ENCODE assay signal across 11 cellular contexts in the genomic region with DNA sequence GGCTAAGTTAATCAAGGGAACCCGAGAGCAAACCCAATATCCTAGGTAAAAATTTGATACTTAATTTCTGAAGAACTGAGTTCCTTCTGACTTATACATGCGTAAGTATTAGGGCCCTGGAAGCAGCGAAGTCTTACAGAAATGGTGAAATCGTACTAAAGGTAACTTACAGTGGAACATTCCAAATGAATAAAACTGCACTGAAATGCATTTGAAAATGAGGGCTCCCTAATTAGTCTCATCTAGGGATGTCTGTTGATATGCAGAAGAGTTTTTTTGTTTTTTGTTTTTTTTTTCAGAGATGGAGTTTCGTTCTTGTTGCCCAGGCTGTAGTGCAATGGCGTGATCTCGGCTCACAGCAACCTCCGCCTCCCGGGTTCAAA. TPM values are rescaled to one million over a fixed set of nuclear protein-coding genes. Genes with fewer than 3 reads are reported as not detected.
DNase-seq lines count a peak whose midpoint lies in the region; ATAC-seq and TF ChIP-seq lines count a peak whose summit lies in the region.
"Had no signal": no experiment of that assay in that cellular context is flagged by ENCODE, and none has a peak within 500 bp of the region (broad histone marks: within the 10 kb centered on the region; RNA-seq: fewer than 3 reads in every experiment).

No MANE protein-coding gene starts in this region.

- H3K27ac Mint-ChIP-seq in CD4-positive, alpha-beta memory T cell = peak overlapping the region in 5 of 7 donors; percentile 29 to 95 (median 85)
- H3K27ac Mint-ChIP-seq in GM23338 = no peak overlapping the region
- peak overlapping the region; percentile 83 for H3K27ac Mint-ChIP-seq in activated CD4-positive, alpha-beta memory T cell treated with anti-CD3 and anti-CD28 coated beads for 36 hours

- H2BK15ac ChIP-seq in mesenchymal stem cell (ENCODE audit: low read depth, poor library complexity, severe bottlenecking) = no peak overlapping the region

- H2BK5ac ChIP-seq in mesenchymal stem cell (ENCODE audit: low read depth, low read length, poor library complexity, severe bottlenecking) = no peak overlapping the region

- H3K36me3 Mint-ChIP-seq in CD4-positive, alpha-beta memory T cell = no peaks in the 10 kb centered on the region
- no peaks in the 10 kb centered on the region for H3K36me3 Mint-ChIP-seq in GM23338 (ENCODE audit: low read depth)
- peaks cover 26% of the 10 kb centered on the region for H3K36me3 Mint-ChIP-seq in activated CD4-positive, alpha-beta memory T cell treated with anti-CD3 and anti-CD28 coated beads for 36 hours

- H3K4me1 Mint-ChIP-seq in CD4-positive, alpha-beta memory T cell = peaks cover 11 to 35% (median 15%) of the 10 kb centered on the region in 4 donors
- no peaks in the 10 kb centered on the region for H3K4me1 Mint-ChIP-seq in GM23338
- H3K4me1 Mint-ChIP-seq in activated CD4-positive, alpha-beta memory T cell treated with anti-CD3 and anti-CD28 coated beads for 36 hours (ENCODE audit: low read depth) = peaks cover 24% of the 10 kb centered on the region
- H3K4me1 Mint-ChIP-seq: neural crest cell had no signal

- TF ChIP-seq CTCF in GM23338 (conservative IDR thresholded peaks at IDR 0.05; ENCODE audit: low read depth in 2 of 2) = no peak

- H4K91ac ChIP-seq in mesenchymal stem cell (ENCODE audit: low read length) = no peak overlapping the region

- no peak overlapping the region for H3K4me3 ChIP-seq in CD4-positive, alpha-beta memory T cell (ENCODE audit: low read length in 2 of 2)
- H3K4me3 ChIP-seq in GM23338 (no peak overlapping the region), mesenchymal stem cell (ENCODE audit: insufficient read depth in 1 of 2, low read depth in 1 of 2, low read length in 2 of 2) (peak overlapping the region in 1 of 2 experiments; percentile 64)
- H3K4me3 ChIP-seq: SK-N-MC, testis had no signal

- ATAC-seq in GM23338 (no peak), HG03432 (IDR thresholded peaks at IDR 0.05; ENCODE audit: unreplicated experiment) (no peak), left ventricle myocardium superior (no peak)

- H3K27me3 ChIP-seq in CD4-positive, alpha-beta memory T cell (ENCODE audit: insufficient read depth, low read length) = no peaks in the 10 kb centered on the region
- H3K27me3 ChIP-seq in GM23338 (ENCODE audit: insufficient read depth) (no peaks in the 10 kb centered on the region), mesenchymal stem cell (ENCODE audit: control insufficient read depth in 1 of 2, insufficient read depth in 1 of 2, low read length in 2 of 2) (peaks cover 0 to 3% of the 10 kb centered on the region in 2 experiments)
- H3K27me3 ChIP-seq: testis had no signal

- CTCF ChIA-PET in CD4-positive, alpha-beta memory T cell (lab: Charles Lee; ENCODE audit: partially characterized antibody) = interaction anchor here (0.6 to 2.8 kb wide), 12 partner anchors 10 to 217 kb away, joined by 3 to 21 read pairs (median 6); a partner anchor contains a TSS
- CTCF ChIA-PET in activated CD4-positive, alpha-beta memory T cell treated with anti-CD3 and anti-CD28 coated beads for 36 hours (lab: Charles Lee) = interaction anchor here (2.6 to 6.0 kb wide), 2 partner anchors 11 to 12 kb away, joined by 15 to 40 read pairs; a partner anchor contains a TSS

- no peak overlapping the region for H3K4me2 ChIP-seq in GM23338
- H3K4me2 ChIP-seq in mesenchymal stem cell (ENCODE audit: low read length, poor library complexity, severe bottlenecking) = no peak overlapping the region

- H3K9me2 ChIP-seq in GM23338 (ENCODE audit: insufficient read depth) = no peaks in the 10 kb centered on the region

- H3K4me1 ChIP-seq in CD4-positive, alpha-beta memory T cell (ENCODE audit: insufficient read depth, low read length) = peaks cover 22% of the 10 kb centered on the region
- H3K4me1 ChIP-seq in GM23338 (ENCODE audit: insufficient read depth) (no peaks in the 10 kb centered on the region), mesenchymal stem cell (ENCODE audit: control insufficient read depth, insufficient read depth, low read depth, low read length) (no peaks in the 10 kb centered on the region)
- H3K4me1 ChIP-seq: testis had no signal

- H3K4me3 Mint-ChIP-seq in CD4-positive, alpha-beta memory T cell = peak overlapping the region in 6 of 8 donors; percentile 65 to 88 (median 82)
- H3K4me3 Mint-ChIP-seq in GM23338 = no peak overlapping the region
- H3K4me3 Mint-ChIP-seq in activated CD4-positive, alpha-beta memory T cell treated with anti-CD3 and anti-CD28 coated beads for 36 hours = peak overlapping the region; percentile 84
- H3K4me3 Mint-ChIP-seq: neural crest cell had no signal

- H4K20me1 ChIP-seq in GM23338 (replicated peaks; ENCODE audit: insufficient read depth) = no peaks in the 10 kb centered on the region

- H2AK5ac ChIP-seq in mesenchymal stem cell (ENCODE audit: low read length, severe bottlenecking) = no peak overlapping the region

- no peaks in the 10 kb centered on the region for H3K79me1 ChIP-seq in mesenchymal stem cell (replicated peaks; ENCODE audit: low read length, poor library complexity, severe bottlenecking)

- H3K4ac ChIP-seq in mesenchymal stem cell (ENCODE audit: low read depth in 1 of 2, low read length in 2 of 2) = no peak overlapping the region

- no peaks in the 10 kb centered on the region for H3K27me3 Mint-ChIP-seq in CD4-positive, alpha-beta memory T cell
- no peaks in the 10 kb centered on the region for H3K27me3 Mint-ChIP-seq in GM23338 (ENCODE audit: insufficient read depth, low read depth, poor library complexity)
- no peaks in the 10 kb centered on the region for H3K27me3 Mint-ChIP-seq in activated CD4-positive, alpha-beta memory T cell treated with anti-CD3 and anti-CD28 coated beads for 36 hours

- peaks cover 0 to 5% (median 0%) of the 10 kb centered on the region in 8 donors for H3K9me3 Mint-ChIP-seq in CD4-positive, alpha-beta memory T cell
- H3K9me3 Mint-ChIP-seq in GM23338 = no peaks in the 10 kb centered on the region
- H3K9me3 Mint-ChIP-seq in activated CD4-positive, alpha-beta memory T cell treated with anti-CD3 and anti-CD28 coated beads for 36 hours = no peaks in the 10 kb centered on the region
- H3K9me3 Mint-ChIP-seq: neural crest cell had no signal

- intact Hi-C loops in CD4-positive, alpha-beta memory T cell (cut with micrococcal nuclease) = no loop called here
- intact Hi-C loops in activated CD4-positive, alpha-beta memory T cell treated with anti-CD3 and anti-CD28 coated beads for 36 hours (cut with micrococcal nuclease) = no loop called here
- intact Hi-C loops in left ventricle myocardium superior (cut with micrococcal nuclease) = no loop called here

- peak overlapping the region; percentile 71 for H3K9ac ChIP-seq in mesenchymal stem cell (ENCODE audit: low read length)

- 98% methylated on average over 8 of the region's 9 CpGs for WGBS in mesenchymal stem cell

- no peak overlapping the region for H3K14ac ChIP-seq in mesenchymal stem cell (ENCODE audit: low read length in 2 of 2)

- POLR2A ChIA-PET in CD4-positive, alpha-beta memory T cell (lab: Charles Lee; ENCODE audit: partially characterized antibody) = interaction anchor here (0.8 to 2.6 kb wide), 11 partner anchors 11 to 210 kb away, joined by 3 to 19 read pairs (median 7); a partner anchor contains a TSS
- POLR2A ChIA-PET in activated CD4-positive, alpha-beta memory T cell treated with anti-CD3 and anti-CD28 coated beads for 36 hours (lab: Charles Lee) = interaction anchor here (2.0 to 4.0 kb wide), 2 partner anchors 11 to 63 kb away, joined by 11 to 36 read pairs; a partner anchor contains a TSS

- H2AFZ ChIP-seq in GM23338 (0 out of 2 replicates have a peak overlapping the region, but pooled peaks have one; percentile 64), mesenchymal stem cell (ENCODE audit: low read depth, low read length) (no peak overlapping the region)

- no peak for DNase-seq in CD4-positive, alpha-beta memory T cell
- DNase-seq in GM23338 (ENCODE audit: low spot score) (no peak), mesenchymal stem cell (no peak), HPDE6-E6E7 (ENCODE audit: extremely low spot score) (no peak), left ventricle myocardium superior (no peak)
- DNase-seq in activated CD4-positive, alpha-beta memory T cell treated with anti-CD3 and anti-CD28 coated beads for 36 hours = no peak
- DNase-seq: glutamatergic neuron, testis had no signal

- no peaks in the 10 kb centered on the region for H3K36me3 ChIP-seq in CD4-positive, alpha-beta memory T cell (ENCODE audit: insufficient read depth, low read length)
- no peaks in the 10 kb centered on the region for H3K36me3 ChIP-seq in GM23338 (ENCODE audit: insufficient read depth)
- H3K36me3 ChIP-seq in mesenchymal stem cell (ENCODE audit: control insufficient read depth in 1 of 2, insufficient read depth in 2 of 2, low read depth in 1 of 2, low read length in 2 of 2) = no peaks in the 10 kb centered on the region

- H3K23ac ChIP-seq in mesenchymal stem cell (ENCODE audit: low read length in 2 of 2) = no peak overlapping the region

- H3K18ac ChIP-seq in mesenchymal stem cell (ENCODE audit: low read depth in 1 of 2, low read length in 2 of 2) = no peak overlapping the region

- no peak overlapping the region for H2BK12ac ChIP-seq in mesenchymal stem cell (ENCODE audit: low read length in 2 of 2)

- H3K9me3 ChIP-seq in CD4-positive, alpha-beta memory T cell (ENCODE audit: control insufficient read depth in 1 of 2, low read length in 2 of 2) = no peaks in the 10 kb centered on the region
- no peaks in the 10 kb centered on the region for H3K9me3 ChIP-seq in mesenchymal stem cell (ENCODE audit: control insufficient read depth, low read length)
- H3K9me3 ChIP-seq: testis had no signal

- H4K8ac ChIP-seq in mesenchymal stem cell (ENCODE audit: low read length) = no peak overlapping the region

- H3F3A ChIP-seq in GM23338 (replicated peaks; ENCODE audit: low read depth) = no peaks in the 10 kb centered on the region

- H3K79me2 ChIP-seq in GM23338 (replicated peaks; ENCODE audit: insufficient read depth) = no peaks in the 10 kb centered on the region

- H2BK120ac ChIP-seq in mesenchymal stem cell (ENCODE audit: low read depth, low read length) = no peak overlapping the region

- H3K27ac ChIP-seq in CD4-positive, alpha-beta memory T cell (ENCODE audit: low read depth, low read length) = no peak overlapping the region
- H3K27ac ChIP-seq in GM23338 (ENCODE audit: low read depth) = no peak overlapping the region
- no peak overlapping the region for H3K27ac ChIP-seq in mesenchymal stem cell (ENCODE audit: low read length, poor library complexity, severe bottlenecking)
- H3K27ac ChIP-seq: SK-N-MC, testis had no signal

TF ChIP-seq in GM23338, 12 proteins besides CTCF, POLR2A, EP300 and RAD21 (continues in another document):
- TF ChIP-seq JUNB (IDR thresholded peaks at IDR 0.05; ENCODE audit: unreplicated experiment) = no peak

RNA-seq across cellular contexts. Expression of a gene that starts 10.4 kb away (rescaled TPM):
- 10 to 100 TPM; 22.1 to 23.2 TPM for total RNA-seq in CD4-positive, alpha-beta memory T cell
- 10 to 100 TPM; 34.6 to 55.3 TPM for polyA plus RNA-seq in CD4-positive, alpha-beta memory T cell
- total RNA-seq in GM23338 (2014; rRNA removed; shearing (Covaris generic)) = 67.3 and 68.6 TPM in 2 replicates
- polyA plus RNA-seq in GM23338 (2016; fragmentation: Nextera tagmentation; extraction: Ambion mirVana) = 72.8 and 77.4 TPM in 2 replicates
- total RNA-seq in activated CD4-positive, alpha-beta memory T cell treated with anti-CD3 and anti-CD28 coated beads for 36 hours = 10 to 100 TPM; 48.4 to 51.9 TPM
- polyA plus RNA-seq in mesenchymal stem cell (2013, experiment 1 of 2) = 72.3 TPM
- polyA plus RNA-seq in mesenchymal stem cell (2013, experiment 2 of 2) = 72.4 TPM
- total RNA-seq in left ventricle myocardium superior = 35.9 TPM
